8 cellular contexts compared by ENCODE assay signal in the genomic region with DNA sequence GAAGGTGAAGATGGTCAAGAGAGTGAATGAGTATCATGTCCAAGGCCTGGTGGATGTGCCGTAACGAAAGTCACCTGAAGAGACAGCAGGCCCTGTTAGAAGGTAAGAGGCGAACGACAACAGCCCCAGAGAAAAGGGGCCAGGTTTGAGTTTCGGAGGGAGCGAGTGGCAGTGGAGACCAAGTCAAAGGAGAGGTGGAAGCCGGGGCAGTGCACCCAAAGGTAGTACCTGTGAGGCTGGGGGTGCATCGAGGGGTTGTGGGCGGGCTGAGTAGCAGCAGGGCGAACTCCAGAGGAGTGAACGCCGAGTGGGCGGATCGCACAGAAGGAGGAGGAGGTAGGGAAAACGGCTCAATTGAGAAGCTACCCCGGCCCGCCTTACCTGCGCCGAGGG. TPM values are rescaled to one million over a fixed set of nuclear protein-coding genes. Genes with fewer than 3 reads are reported as not detected.
DNase-seq lines count a peak whose midpoint lies in the region; ATAC-seq lines count a peak whose summit lies in the region.

No MANE protein-coding gene starts in this region.

- no peaks in the 10 kb centered on the region for H3K27me3 Mint-ChIP-seq in central memory CD8-positive, alpha-beta T cell

- H3K4me1 ChIP-seq in NT2/D1 (ENCODE audit: insufficient read depth, insufficient read length) (no peaks in the 10 kb centered on the region), mesodermal cell (ENCODE audit: control insufficient read depth, insufficient read depth, low read length, poor library complexity, severe bottlenecking) (peaks cover 11% of the 10 kb centered on the region), urinary bladder (ENCODE audit: insufficient read depth) (no peaks in the 10 kb centered on the region)

- peak overlapping the region; percentile 42 for H3K27ac ChIP-seq in mesodermal cell (ENCODE audit: low read depth, low read length, severe bottlenecking)
- H3K27ac ChIP-seq in urinary bladder (ENCODE audit: low read depth): peak overlapping the region; percentile 89

- peak overlapping the region; percentile 94 for H3K9ac ChIP-seq in NT2/D1 (ENCODE audit: insufficient read length, low read depth)

- H3K36me3 Mint-ChIP-seq in central memory CD8-positive, alpha-beta T cell (ENCODE audit: insufficient read depth): peaks cover 38% of the 10 kb centered on the region

- H3K9me3 ChIP-seq in NT2/D1 (ENCODE audit: insufficient read depth, low read length) (no peaks in the 10 kb centered on the region), mesodermal cell (ENCODE audit: control insufficient read depth, low read length) (no peaks in the 10 kb centered on the region)

- H3K4me1 Mint-ChIP-seq in central memory CD8-positive, alpha-beta T cell: peaks cover 52% of the 10 kb centered on the region

- WGBS in mesodermal cell (ENCODE audit: insufficient coverage in 2 of 2), 2 experiments: 0 to 2% methylated on average over 18 to 19 of the region's 19 CpGs
- WGBS in urinary bladder: under 1% methylated on average over 19 of the region's 19 CpGs

- H3K27ac Mint-ChIP-seq in central memory CD8-positive, alpha-beta T cell (ENCODE audit: low read depth): peak overlapping the region; percentile 90

- no peaks in the 10 kb centered on the region for H3K9me3 Mint-ChIP-seq in central memory CD8-positive, alpha-beta T cell

- peak overlapping the region; percentile 83 for H3K4me3 ChIP-seq in NT2/D1 (ENCODE audit: insufficient read length, low read depth)
- peak overlapping the region; percentile 92 for H3K4me3 ChIP-seq in mesodermal cell (ENCODE audit: extremely low read depth, insufficient read depth, low read length, poor library complexity, severe bottlenecking)
- peak overlapping the region; percentile 65 for H3K4me3 ChIP-seq in urinary bladder (ENCODE audit: low read depth, low read length)

- H3K4me3 Mint-ChIP-seq in central memory CD8-positive, alpha-beta T cell: peak overlapping the region; percentile 98

- DNase-seq in activated naive CD4-positive, alpha-beta T cell (lab: John Stamatoyannopoulos, UW): peak; percentile 62 to 75 (median 68)
- DNase-seq in activated naive CD4-positive, alpha-beta T cell treated with Interleukin-2 at 50 U/mL for 16 hours: no peak
- DNase-seq in NT2/D1 (ENCODE audit: low read depth, low spot score) (no peak), mucosa of gallbladder (ENCODE audit: low spot score) (no peak)
- no peak for DNase-seq in central memory CD8-positive, alpha-beta T cell (ENCODE audit: low spot score in 2 of 2)

- peak; percentile 42 for ATAC-seq in HG02840 (IDR thresholded peaks at IDR 0.05; ENCODE audit: low FRiP score, unreplicated experiment)
- ATAC-seq in central memory CD8-positive, alpha-beta T cell (replicated peaks; ENCODE audit: extremely low read depth, poor library complexity, severe bottlenecking): peak; percentile 47

- H3K36me3 ChIP-seq in NT2/D1 (ENCODE audit: insufficient read depth, insufficient read length, low read length) (peaks cover 59% of the 10 kb centered on the region), mesodermal cell (ENCODE audit: control insufficient read depth, insufficient read depth, low read length) (peaks cover 41% of the 10 kb centered on the region), urinary bladder (ENCODE audit: insufficient read depth) (no peaks in the 10 kb centered on the region)

- H3K27me3 ChIP-seq in NT2/D1 (ENCODE audit: insufficient read depth, insufficient read length): no peaks in the 10 kb centered on the region

RNA-seq across cellular contexts. Expression of a gene that starts 0.4 kb away (rescaled TPM):
- 6.7 TPM for polyA plus RNA-seq in mesodermal cell (2013, experiment 1 of 2)
- 9.3 TPM for polyA plus RNA-seq in mesodermal cell (2013, experiment 2 of 2)
- total RNA-seq in urinary bladder (37.1 TPM), mucosa of gallbladder (12.0 TPM)
- polyA plus RNA-seq in urinary bladder: 4.6 TPM

RNA-seq across cellular contexts. Expression of a gene that starts 0.8 kb away (rescaled TPM):
- 58.8 TPM for polyA plus RNA-seq in mesodermal cell (2013, experiment 1 of 2)
- polyA plus RNA-seq in mesodermal cell (2013, experiment 2 of 2): 55.5 TPM
- total RNA-seq in urinary bladder (43.8 TPM), mucosa of gallbladder (27.6 TPM)
- polyA plus RNA-seq in urinary bladder: 19.6 TPM

RNA-seq across cellular contexts. Expression of a gene that starts 39.9 kb away (rescaled TPM):
- polyA plus RNA-seq in mesodermal cell (2013, experiment 1 of 2): 1.3 TPM
- 0.76 TPM for polyA plus RNA-seq in mesodermal cell (2013, experiment 2 of 2)
- total RNA-seq in urinary bladder: 6.7 TPM
- 28.4 TPM for polyA plus RNA-seq in urinary bladder
- total RNA-seq in mucosa of gallbladder: 0.49 TPM

Comparison
In these comparisons a context has a peak if more than half of its experiments do, and no peak if none do; other contexts are left out.
1. DNase-seq: peak in activated naive CD4-positive, alpha-beta T cell (4 of 4); none in activated naive CD4-positive, alpha-beta T cell treated with Interleukin-2 at 50 U/mL for 16 hours (single experiment), NT2/D1 (single experiment), central memory CD8-positive, alpha-beta T cell (0 of 2) and mucosa of gallbladder (single experiment).
2. Peak in every context shown above with its lines, with median percentiles within 50 percentile points of each other: H3K4me3 ChIP-seq.